In genomic region chr9:37914701-37915358, GRCh38 we compare ENCODE assay signal across 1 cellular context.
TF ChIP-seq lines count a peak whose summit lies in the region.

No MANE protein-coding gene starts in this region.

TF ChIP-seq in HepG2, 621 proteins besides CTCF, POLR2A, EP300 and RAD21:
- TF ChIP-seq GPBP1L1 (CRISPR knock-in tag; IDR thresholded peaks at IDR 0.05), result no peak
- no peak for TF ChIP-seq ARID4A (CRISPR knock-in tag; IDR thresholded peaks at IDR 0.05; ENCODE audit: borderline replicate concordance)
- 0 out of 2 replicates have a peak, but pooled peaks have one; percentile 37 for TF ChIP-seq POLR2G (IDR thresholded peaks at IDR 0.05; ENCODE audit: low read depth, low read length)
- TF ChIP-seq RARA (CRISPR knock-in tag; IDR thresholded peaks at IDR 0.05), result no peak
- no peak for TF ChIP-seq RFX1 (IDR thresholded peaks at IDR 0.05)
- TF ChIP-seq RBM22 (optimal IDR thresholded peaks at IDR 0.05; ENCODE audit: low read length), result peak; percentile 96
- TF ChIP-seq ZSCAN20 (CRISPR knock-in tag; IDR thresholded peaks at IDR 0.05; ENCODE audit: borderline replicate concordance), result no peak
